8 cellular contexts compared by ENCODE assay signal in genomic region chrX:135521405-135522131, GRCh38. TPM values are rescaled to one million over a fixed set of nuclear protein-coding genes. Genes with fewer than 3 reads are reported as not detected.
DNase-seq lines count a peak whose midpoint lies in the region; ATAC-seq, FAIRE-seq and TF ChIP-seq lines count a peak whose summit lies in the region.

No MANE protein-coding gene starts in this region.

- H3K9me3 Mint-ChIP-seq in activated T-helper 1 cell treated with anti-CD3 and anti-CD28 coated beads, Interleukin-12 subunit alpha, Interleukin-12 subunit beta, Interleukin-2, Interleukin-4 antibody, amounts not matched to agents 30 ng/mL and 10 ng/mL and 1 ng/mL, durations not matched to agents 14 hours and 24 hours and 36 hours = no peaks in the 10 kb centered on the region
- no peaks in the 10 kb centered on the region for H3K9me3 Mint-ChIP-seq in nephron

- no peaks in the 10 kb centered on the region for H3K4me1 ChIP-seq in fibroblast of lung (ENCODE audit: control insufficient read depth, extremely low read depth, insufficient read depth, low read length)

- peak overlapping the region; percentile 83 for H3K27ac ChIP-seq in fibroblast of lung (ENCODE audit: insufficient read depth, low read length)

- FAIRE-seq in RCC 7860 (lab: Jason Lieb, UNC) = peak; percentile 55

- no peaks in the 10 kb centered on the region for H3K27me3 ChIP-seq in fibroblast of lung (ENCODE audit: control insufficient read depth, insufficient read depth, low read length)

- TF ChIP-seq CTCF in fibroblast of lung (conservative IDR thresholded peaks at IDR 0.05 in 1 of 2, IDR thresholded peaks at IDR 0.05 in 1 of 2; ENCODE audit: low read depth in 1 of 2, low read length in 2 of 2) (no peak), nephron (IDR thresholded peaks at IDR 0.05; ENCODE audit: unreplicated experiment in 3 of 3) (no peak)

- H3K36me3 Mint-ChIP-seq in activated T-helper 1 cell treated with anti-CD3 and anti-CD28 coated beads, Interleukin-12 subunit alpha, Interleukin-12 subunit beta, Interleukin-2, Interleukin-4 antibody, amounts not matched to agents 30 ng/mL and 10 ng/mL and 1 ng/mL, durations not matched to agents 14 hours and 24 hours and 36 hours (ENCODE audit: low read depth) = peaks cover 29% of the 10 kb centered on the region
- no peaks in the 10 kb centered on the region for H3K36me3 Mint-ChIP-seq in nephron (ENCODE audit: low read depth)

- peak; percentile 65 for ATAC-seq in GM21717 (IDR thresholded peaks at IDR 0.05; ENCODE audit: unreplicated experiment)

- DNase-seq in DMS53 (lab: John Stamatoyannopoulos, UW) (peak; percentile 91), KG1 (lab: John Stamatoyannopoulos, UW) (peak; percentile 31), RCC 7860 (ENCODE audit: low spot score) (peak; percentile 83), fibroblast of lung (ENCODE audit: low read depth in 2 of 2) (peak; percentile 87 to 90)
- DNase-seq in activated T-helper 1 cell treated with anti-CD3 and anti-CD28 coated beads, Interleukin-12 subunit alpha, Interleukin-12 subunit beta, Interleukin-2, Interleukin-4 antibody, amounts not matched to agents 30 ng/mL and 10 ng/mL and 1 ng/mL, durations not matched to agents 14 hours and 24 hours and 36 hours (ENCODE audit: low spot score) = peak; percentile 78
- peak; percentile 85 for DNase-seq in stimulated activated naive CD4-positive, alpha-beta T cell treated with Interleukin-2 at 50 U/mL for 16 hours (lab: John Stamatoyannopoulos, UW)

- H3K9ac ChIP-seq in fibroblast of lung (ENCODE audit: insufficient read depth, low read length) = peak overlapping the region; percentile 76

- H3K79me2 ChIP-seq in fibroblast of lung (ENCODE audit: control insufficient read depth, insufficient read depth, low read length) = no peaks in the 10 kb centered on the region

- intact Hi-C loops in activated T-helper 1 cell treated with anti-CD3 and anti-CD28 coated beads, Interleukin-12 subunit alpha, Interleukin-12 subunit beta, Interleukin-2, Interleukin-4 antibody, amounts not matched to agents 30 ng/mL and 10 ng/mL and 1 ng/mL, durations not matched to agents 14 hours and 24 hours and 36 hours (cut with micrococcal nuclease) = loop anchor here (1.0 to 10.0 kb wide), 9 partner anchors 15 to 1363 kb away; partner anchors contain the start of genes FHL1, HPRT1, HTATSF1 and RBMX

- no peaks in the 10 kb centered on the region for H3K36me3 ChIP-seq in fibroblast of lung (ENCODE audit: control insufficient read depth, insufficient read depth, low read length)

- peak overlapping the region; percentile 99 for H3K4me3 Mint-ChIP-seq in activated T-helper 1 cell treated with anti-CD3 and anti-CD28 coated beads, Interleukin-12 subunit alpha, Interleukin-12 subunit beta, Interleukin-2, Interleukin-4 antibody, amounts not matched to agents 30 ng/mL and 10 ng/mL and 1 ng/mL, durations not matched to agents 14 hours and 24 hours and 36 hours
- H3K4me3 Mint-ChIP-seq in nephron = peak overlapping the region; percentile 94 to 97 (median 96)

- H3K4me2 ChIP-seq in fibroblast of lung (ENCODE audit: extremely low read depth, insufficient read depth, low read length) = peak overlapping the region; percentile 75

- peak overlapping the region; percentile 99 for H3K27ac Mint-ChIP-seq in activated T-helper 1 cell treated with anti-CD3 and anti-CD28 coated beads, Interleukin-12 subunit alpha, Interleukin-12 subunit beta, Interleukin-2, Interleukin-4 antibody, amounts not matched to agents 30 ng/mL and 10 ng/mL and 1 ng/mL, durations not matched to agents 14 hours and 24 hours and 36 hours
- peak overlapping the region; percentile 94 to 99 (median 99) for H3K27ac Mint-ChIP-seq in nephron

- no peaks in the 10 kb centered on the region for H3K9me3 ChIP-seq in fibroblast of lung (ENCODE audit: control insufficient read depth, insufficient read depth, low read depth, low read length)

- H3K4me1 Mint-ChIP-seq in activated T-helper 1 cell treated with anti-CD3 and anti-CD28 coated beads, Interleukin-12 subunit alpha, Interleukin-12 subunit beta, Interleukin-2, Interleukin-4 antibody, amounts not matched to agents 30 ng/mL and 10 ng/mL and 1 ng/mL, durations not matched to agents 14 hours and 24 hours and 36 hours (ENCODE audit: low read depth) = peaks cover 49% of the 10 kb centered on the region
- peaks cover 22% of the 10 kb centered on the region for H3K4me1 Mint-ChIP-seq in nephron

- no peaks in the 10 kb centered on the region for H3K27me3 Mint-ChIP-seq in activated T-helper 1 cell treated with anti-CD3 and anti-CD28 coated beads, Interleukin-12 subunit alpha, Interleukin-12 subunit beta, Interleukin-2, Interleukin-4 antibody, amounts not matched to agents 30 ng/mL and 10 ng/mL and 1 ng/mL, durations not matched to agents 14 hours and 24 hours and 36 hours (ENCODE audit: insufficient read depth)
- no peaks in the 10 kb centered on the region for H3K27me3 Mint-ChIP-seq in nephron (ENCODE audit: low read depth)

- peak overlapping the region; percentile 52 to 80 (median 67) for H3K4me3 ChIP-seq in fibroblast of lung (replicated peaks in 1 of 4; ENCODE audit: control extremely low read depth in 1 of 4, insufficient read depth in 1 of 4, low read depth in 3 of 4, low read length in 4 of 4)

- H2AFZ ChIP-seq in fibroblast of lung (ENCODE audit: low read length) = peak overlapping the region; percentile 70

- H4K20me1 ChIP-seq in fibroblast of lung (ENCODE audit: control insufficient read depth, extremely low read depth, insufficient read depth, low read length) = no peaks in the 10 kb centered on the region

RNA-seq across cellular contexts. Expression of gene INTS6L, which starts 1.1 kb away (rescaled TPM):
- total RNA-seq in activated T-helper 1 cell treated with anti-CD3 and anti-CD28 coated beads, Interleukin-12 subunit alpha, Interleukin-12 subunit beta, Interleukin-2, Interleukin-4 antibody, amounts not matched to agents 30 ng/mL and 10 ng/mL and 1 ng/mL, durations not matched to agents 14 hours and 24 hours and 36 hours = 38.3 and 38.7 TPM in 2 replicates
- total RNA-seq in fibroblast of lung = 4.1 and 5.1 TPM in 2 replicates
- polyA plus RNA-seq in fibroblast of lung = 3.8 and 5.7 TPM in 2 replicates
- 1.8 and 2.2 TPM in 2 replicates for polyA plus RNA-seq in fibroblast of lung (2012)
- polyA minus RNA-seq in fibroblast of lung (ENCODE audit: low replicate concordance) = 0.55 and 0.63 TPM in 2 replicates

Comparison
In these comparisons a context has a peak if more than half of its experiments do, and no peak if none do; other contexts are left out.
1. Peak in every context shown above with its lines: DNase-seq, ATAC-seq, H3K4me3 ChIP-seq and H3K27ac ChIP-seq.
2. DNase-seq: peak in every context shown above with its lines; median percentile 91 in DMS53; 88 in fibroblast of lung; 85 in stimulated activated naive CD4-positive, alpha-beta T cell treated with Interleukin-2 at 50 U/mL for 16 hours; 83 in RCC 7860; 78 in activated T-helper 1 cell treated with anti-CD3 and anti-CD28 coated beads, Interleukin-12 subunit alpha, Interleukin-12 subunit beta, Interleukin-2, Interleukin-4 antibody, amounts not matched to agents 30 ng/mL and 10 ng/mL and 1 ng/mL, durations not matched to agents 14 hours and 24 hours and 36 hours; 31 in KG1.